14 cellular contexts compared by ENCODE assay signal in genomic region chr11:46711288-46711687, GRCh38. TPM values are rescaled to one million over a fixed set of nuclear protein-coding genes. Genes with fewer than 3 reads are reported as not detected.
A peak's percentile ranks its signal among the peaks of the same experiment; 100 is the strongest.
DNase-seq lines count a peak whose midpoint lies in the region; ATAC-seq and TF ChIP-seq lines count a peak whose summit lies in the region.
"Had no signal": no experiment of that assay in that cellular context is flagged by ENCODE, and none has a peak within 500 bp of the region (broad histone marks: within the 10 kb centered on the region; RNA-seq: fewer than 3 reads in every experiment).

No MANE protein-coding gene starts in this region.

- no peaks in the 10 kb centered on the region for H3K9me3 Mint-ChIP-seq in brain
- H3K9me3 Mint-ChIP-seq: activated T-helper 17 cell treated with anti-CD3 and anti-CD28 coated beads, Interleukin-2, amount 50 U/mL, for 72 hours; naive thymus-derived CD8-positive, alpha-beta T cell; stimulated activated naive CD8-positive, alpha-beta T cell treated with anti-CD3 and anti-CD28 coated beads, Interleukin-15, Interleukin-2, amounts not matched to agents 100 ng/mL and 50 ng/mL, for 24 hours had no signal

- H3K36me3 Mint-ChIP-seq in brain, result peaks cover 13% of the 10 kb centered on the region

- H4K20me1 ChIP-seq in MM.1S (ENCODE audit: insufficient read depth, low read length), result no peaks in the 10 kb centered on the region

- H3K36me3 ChIP-seq in skeletal muscle satellite cell (ENCODE audit: insufficient read depth, low read length) (peaks cover 14% of the 10 kb centered on the region), MM.1S (replicated peaks; ENCODE audit: insufficient read depth, low read length) (no peaks in the 10 kb centered on the region)

- no peak for ATAC-seq in HG03095 (IDR thresholded peaks at IDR 0.05; ENCODE audit: unreplicated experiment)
- no peak for ATAC-seq in esophagus mucosa
- ATAC-seq: activated T-helper 17 cell treated with anti-CD3 and anti-CD28 coated beads, Interleukin-2, amount 50 U/mL, for 72 hours; naive thymus-derived CD8-positive, alpha-beta T cell had no signal

- TF ChIP-seq CTCF in AG10803 (conservative IDR thresholded peaks at IDR 0.05; ENCODE audit: low read length) (no peak), brain (conservative IDR thresholded peaks at IDR 0.05) (no peak), MM.1S (IDR thresholded peaks at IDR 0.05; ENCODE audit: low read length) (no peak)

- H3K9me3 ChIP-seq in skeletal muscle satellite cell (replicated peaks; ENCODE audit: low read length) (no peaks in the 10 kb centered on the region), MM.1S (replicated peaks; ENCODE audit: insufficient read depth, low read length) (no peaks in the 10 kb centered on the region)

- H3K9ac ChIP-seq in skeletal muscle satellite cell (ENCODE audit: low read depth, low read length) (peak overlapping the region; percentile 72), MM.1S (ENCODE audit: low read length) (no peak overlapping the region)

- H3K27ac ChIP-seq in MM.1S (ENCODE audit: low read length), result no peak overlapping the region

- no peaks in the 10 kb centered on the region for H3K9me2 ChIP-seq in MM.1S (replicated peaks; ENCODE audit: insufficient read depth, low read length)

- peak overlapping the region; percentile 60 for H3K4me2 ChIP-seq in skeletal muscle satellite cell (ENCODE audit: low read length)
- H3K4me2 ChIP-seq in MM.1S (ENCODE audit: low read depth, low read length), result no peak overlapping the region

- DNase-seq in AG10803 (ENCODE audit: low read depth), result peak; percentile 50
- peak; percentile 48 for DNase-seq in iris pigment epithelial cell (ENCODE audit: low read depth)
- DNase-seq in MM.1S, result no peak
- DNase-seq in dermis blood vessel endothelial cell, result no peak
- DNase-seq: activated CD4-positive, CD25-positive, alpha-beta regulatory T cell; naive thymus-derived CD8-positive, alpha-beta T cell; NCI-H524 had no signal

- H3K4me1 Mint-ChIP-seq in brain, result peaks cover 5% of the 10 kb centered on the region
- H3K4me1 Mint-ChIP-seq: activated T-helper 17 cell treated with anti-CD3 and anti-CD28 coated beads, Interleukin-2, amount 50 U/mL, for 72 hours had no signal

- H3K79me2 ChIP-seq in MM.1S (ENCODE audit: low read length), result no peaks in the 10 kb centered on the region

- H3K27ac Mint-ChIP-seq in brain, result peak overlapping the region in 4 of 5 experiments; percentile 41 to 98 (median 93)
- H3K27ac Mint-ChIP-seq: activated T-helper 17 cell treated with anti-CD3 and anti-CD28 coated beads, Interleukin-2, amount 50 U/mL, for 72 hours; stimulated activated naive CD8-positive, alpha-beta T cell treated with anti-CD3 and anti-CD28 coated beads, Interleukin-15, Interleukin-2, amounts not matched to agents 100 ng/mL and 50 ng/mL, for 24 hours had no signal

- peaks cover 4% of the 10 kb centered on the region for H3K27me3 Mint-ChIP-seq in brain
- H3K27me3 Mint-ChIP-seq: activated T-helper 17 cell treated with anti-CD3 and anti-CD28 coated beads, Interleukin-2, amount 50 U/mL, for 72 hours; naive thymus-derived CD8-positive, alpha-beta T cell; stimulated activated naive CD8-positive, alpha-beta T cell treated with anti-CD3 and anti-CD28 coated beads, Interleukin-15, Interleukin-2, amounts not matched to agents 100 ng/mL and 50 ng/mL, for 24 hours had no signal

- H3K27me3 ChIP-seq in skeletal muscle satellite cell (ENCODE audit: control insufficient read depth, insufficient read depth, low read length) (no peaks in the 10 kb centered on the region), MM.1S (replicated peaks; ENCODE audit: insufficient read depth, low read length) (no peaks in the 10 kb centered on the region)

- H3F3A ChIP-seq in MM.1S (ENCODE audit: insufficient read depth, low read length), result no peaks in the 10 kb centered on the region

- H3K4me1 ChIP-seq in skeletal muscle satellite cell (ENCODE audit: control insufficient read depth, insufficient read depth, low read length), result peaks cover 27% of the 10 kb centered on the region
- no peaks in the 10 kb centered on the region for H3K4me1 ChIP-seq in MM.1S (ENCODE audit: low read length)

- H3K4me3 ChIP-seq in AG10803 (ENCODE audit: low read length) (no peak overlapping the region), skeletal muscle satellite cell (ENCODE audit: low read length) (peak overlapping the region; percentile 20), MM.1S (ENCODE audit: low read length) (no peak overlapping the region)

- peak overlapping the region in 1 of 5 experiments; percentile 39 for H3K4me3 Mint-ChIP-seq in brain
- H3K4me3 Mint-ChIP-seq: activated T-helper 17 cell treated with anti-CD3 and anti-CD28 coated beads, Interleukin-2, amount 50 U/mL, for 72 hours; naive thymus-derived CD8-positive, alpha-beta T cell; stimulated activated naive CD8-positive, alpha-beta T cell treated with anti-CD3 and anti-CD28 coated beads, Interleukin-15, Interleukin-2, amounts not matched to agents 100 ng/mL and 50 ng/mL, for 24 hours had no signal

- no peak overlapping the region for H2AFZ ChIP-seq in MM.1S (ENCODE audit: low read length)

RNA-seq across cellular contexts. Expression of gene F2, which starts 7.7 kb away (rescaled TPM):
- polyA plus RNA-seq in brain (ENCODE audit: insufficient read depth, low read depth, low replicate concordance), result not detected
- total RNA-seq in skeletal muscle satellite cell (2012; rRNA removed), result under 0.01 TPM in 1 of 2 replicates, not detected in the other
- total RNA-seq in dermis blood vessel endothelial cell, result not detected in 2 replicates
- total RNA-seq in esophagus mucosa, result not detected
- total RNA-seq: activated T-helper 17 cell treated with anti-CD3 and anti-CD28 coated beads, Interleukin-2, amount 50 U/mL, for 72 hours; dermis microvascular lymphatic vessel endothelial cell; naive thymus-derived CD8-positive, alpha-beta T cell had no signal
- polyA plus RNA-seq: naive thymus-derived CD8-positive, alpha-beta T cell had no signal

RNA-seq across cellular contexts. Expression of gene ZNF408, which starts 10.5 kb away (rescaled TPM):
- polyA plus RNA-seq in brain (ENCODE audit: insufficient read depth, low read depth, low replicate concordance), result 7.9 TPM
- total RNA-seq in skeletal muscle satellite cell (2012; rRNA removed), result 11.2 and 12.7 TPM in 2 replicates
- total RNA-seq in dermis blood vessel endothelial cell (7.9 and 8.7 TPM in 2 replicates), esophagus mucosa (6.7 TPM)

RNA-seq across cellular contexts. Expression of gene ARHGAP1, which starts 10.9 kb away (rescaled TPM):
- polyA plus RNA-seq in brain (ENCODE audit: insufficient read depth, low read depth, low replicate concordance), result 62.5 TPM
- total RNA-seq in skeletal muscle satellite cell (2012; rRNA removed), result 36.8 and 39.5 TPM in 2 replicates
- 21.6 and 35.4 TPM in 2 replicates for total RNA-seq in dermis blood vessel endothelial cell
- total RNA-seq in esophagus mucosa, result 88.7 TPM

Comparison
In these comparisons a context has a peak if more than half of its experiments do, and no peak if none do; other contexts are left out.
1. DNase-seq: peak in AG10803 (single experiment) and iris pigment epithelial cell (single experiment); none in MM.1S (single experiment) and dermis blood vessel endothelial cell (single experiment).